ENCODE assay signal across 6 cellular contexts in genomic region chr14:22976620-22977433, GRCh38.
DNase-seq lines count a peak whose midpoint lies in the region; ATAC-seq and TF ChIP-seq lines count a peak whose summit lies in the region.

No MANE protein-coding gene starts in this region.

- ATAC-seq in GM21526 (IDR thresholded peaks at IDR 0.05; ENCODE audit: low FRiP score, unreplicated experiment): no peak
- ATAC-seq in GM21447 (IDR thresholded peaks at IDR 0.05; ENCODE audit: unreplicated experiment): no peak

- peak overlapping the region; percentile 67 to 95 for H3K27ac ChIP-seq in coronary artery

- DNase-seq in LNCaP clone FGC (ENCODE audit: low read depth) (no peak), coronary artery (ENCODE audit: low spot score) (no peak), retinal pigment epithelial cell (ENCODE audit: low read depth) (no peak), NCI-H1694 treated with DMSO at 0.1 percent for 48 hours (lab: John Stamatoyannopoulos, UW) (no peak)

- TF ChIP-seq CTCF in LNCaP clone FGC (IDR thresholded peaks at IDR 0.05; ENCODE audit: control insufficient read depth, extremely low read depth, insufficient read depth): no peak
- no peak for TF ChIP-seq CTCF in coronary artery (IDR thresholded peaks at IDR 0.05)
- no peak for TF ChIP-seq CTCF in retinal pigment epithelial cell (conservative IDR thresholded peaks at IDR 0.05; ENCODE audit: low read depth, low read length)

- H3K4me3 ChIP-seq in LNCaP clone FGC (ENCODE audit: low read depth, low read length) (peak overlapping the region; percentile 10; the same call in 1 of the 2 replicates), coronary artery (no peak overlapping the region), retinal pigment epithelial cell (ENCODE audit: low read length) (peak overlapping the region; percentile 3)
